Comparison of ENCODE assay signal across 1 cellular context in genomic region chr3:52280046-52280445, GRCh38.
TF ChIP-seq lines count a peak whose summit lies in the region.

No MANE protein-coding gene starts in this region.

TF ChIP-seq in IMR-90, 13 proteins besides CTCF, POLR2A, EP300 and RAD21:
- TF ChIP-seq CEBPB (IDR thresholded peaks at IDR 0.05; ENCODE audit: low read depth, low read length) = no peak
- TF ChIP-seq, protein P1, sequence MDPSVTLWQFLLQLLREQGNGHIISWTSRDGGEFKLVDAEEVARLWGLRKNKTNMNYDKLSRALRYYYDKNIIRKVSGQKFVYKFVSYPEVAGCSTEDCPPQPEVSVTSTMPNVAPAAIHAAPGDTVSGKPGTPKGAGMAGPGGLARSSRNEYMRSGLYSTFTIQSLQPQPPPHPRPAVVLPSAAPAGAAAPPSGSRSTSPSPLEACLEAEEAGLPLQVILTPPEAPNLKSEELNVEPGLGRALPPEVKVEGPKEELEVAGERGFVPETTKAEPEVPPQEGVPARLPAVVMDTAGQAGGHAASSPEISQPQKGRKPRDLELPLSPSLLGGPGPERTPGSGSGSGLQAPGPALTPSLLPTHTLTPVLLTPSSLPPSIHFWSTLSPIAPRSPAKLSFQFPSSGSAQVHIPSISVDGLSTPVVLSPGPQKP (IDR thresholded peaks at IDR 0.05; ENCODE audit: borderline replicate concordance, low read depth, low read length) = no peak
- no peak for TF ChIP-seq BHLHE40 (IDR thresholded peaks at IDR 0.05; ENCODE audit: low read depth, low read length)
- TF ChIP-seq MAFK (IDR thresholded peaks at IDR 0.05; ENCODE audit: low read depth, low read length) = no peak
- no peak for TF ChIP-seq RCOR1 (IDR thresholded peaks at IDR 0.05; ENCODE audit: insufficient replicate concordance, low read length)
- TF ChIP-seq, protein P2, sequence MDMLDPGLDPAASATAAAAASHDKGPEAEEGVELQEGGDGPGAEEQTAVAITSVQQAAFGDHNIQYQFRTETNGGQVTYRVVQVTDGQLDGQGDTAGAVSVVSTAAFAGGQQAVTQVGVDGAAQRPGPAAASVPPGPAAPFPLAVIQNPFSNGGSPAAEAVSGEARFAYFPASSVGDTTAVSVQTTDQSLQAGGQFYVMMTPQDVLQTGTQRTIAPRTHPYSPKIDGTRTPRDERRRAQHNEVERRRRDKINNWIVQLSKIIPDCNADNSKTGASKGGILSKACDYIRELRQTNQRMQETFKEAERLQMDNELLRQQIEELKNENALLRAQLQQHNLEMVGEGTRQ (IDR thresholded peaks at IDR 0.05; ENCODE audit: low read depth, low read length) = no peak
- TF ChIP-seq RFX5 (IDR thresholded peaks at IDR 0.05; ENCODE audit: low read depth, low read length) = no peak
- TF ChIP-seq CHD1 (IDR thresholded peaks at IDR 0.05; ENCODE audit: low read depth, low read length) = no peak
